In genomic region chr11:66744485-66745355, GRCh38 we compare ENCODE assay signal across 1 cellular context.
A peak's percentile ranks its signal among the peaks of the same experiment; 100 is the strongest.
TF ChIP-seq lines count a peak whose summit lies in the region.

No MANE protein-coding gene starts in this region.

TF ChIP-seq in K562, 482 proteins besides CTCF, POLR2A, EP300 and RAD21 (continued from another document and continues in another):
- TF ChIP-seq, protein P1, sequence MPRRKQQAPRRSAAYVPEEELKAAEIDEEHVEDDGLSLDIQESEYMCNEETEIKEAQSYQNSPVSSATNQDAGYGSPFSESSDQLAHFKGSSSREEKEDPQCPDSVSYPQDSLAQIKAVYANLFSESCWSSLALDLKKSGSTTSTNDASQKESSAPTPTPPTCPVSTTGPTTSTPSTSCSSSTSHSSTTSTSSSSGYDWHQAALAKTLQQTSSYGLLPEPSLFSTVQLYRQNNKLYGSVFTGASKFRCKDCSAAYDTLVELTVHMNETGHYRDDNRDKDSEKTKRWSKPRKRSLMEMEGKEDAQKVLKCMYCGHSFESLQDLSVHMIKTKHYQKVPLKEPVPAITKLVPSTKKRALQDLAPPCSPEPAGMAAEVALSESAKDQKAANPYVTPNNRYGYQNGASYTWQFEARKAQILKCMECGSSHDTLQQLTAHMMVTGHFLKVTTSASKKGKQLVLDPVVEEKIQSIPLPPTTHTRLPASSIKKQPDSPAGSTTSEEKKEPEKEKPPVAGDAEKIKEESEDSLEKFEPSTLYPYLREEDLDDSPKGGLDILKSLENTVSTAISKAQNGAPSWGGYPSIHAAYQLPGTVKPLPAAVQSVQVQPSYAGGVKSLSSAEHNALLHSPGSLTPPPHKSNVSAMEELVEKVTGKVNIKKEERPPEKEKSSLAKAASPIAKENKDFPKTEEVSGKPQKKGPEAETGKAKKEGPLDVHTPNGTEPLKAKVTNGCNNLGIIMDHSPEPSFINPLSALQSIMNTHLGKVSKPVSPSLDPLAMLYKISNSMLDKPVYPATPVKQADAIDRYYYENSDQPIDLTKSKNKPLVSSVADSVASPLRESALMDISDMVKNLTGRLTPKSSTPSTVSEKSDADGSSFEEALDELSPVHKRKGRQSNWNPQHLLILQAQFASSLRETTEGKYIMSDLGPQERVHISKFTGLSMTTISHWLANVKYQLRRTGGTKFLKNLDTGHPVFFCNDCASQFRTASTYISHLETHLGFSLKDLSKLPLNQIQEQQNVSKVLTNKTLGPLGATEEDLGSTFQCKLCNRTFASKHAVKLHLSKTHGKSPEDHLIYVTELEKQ (CRISPR knock-in tag; IDR thresholded peaks at IDR 0.05): no peak
- TF ChIP-seq ZNF79 (CRISPR knock-in tag; IDR thresholded peaks at IDR 0.05; ENCODE audit: low read depth) (no peak), ZFP36 (IDR thresholded peaks at IDR 0.05; ENCODE audit: low read depth, low read length, partially characterized antibody) (peak; percentile 37), GATAD2B (IDR thresholded peaks at IDR 0.05; ENCODE audit: borderline replicate concordance) (peak; percentile 94), CC2D1A (IDR thresholded peaks at IDR 0.05) (no peak), SMAD4 (CRISPR knock-in tag; conservative IDR thresholded peaks at IDR 0.05) (0 out of 2 replicates have a peak, but pooled peaks have one; percentile 10), ESRRA (IDR thresholded peaks at IDR 0.05; ENCODE audit: borderline replicate concordance, low read depth) (peak; percentile 55; the same call in 1 of the 2 replicates), CHAMP1 (IDR thresholded peaks at IDR 0.05) (no peak), ZBTB7A (IDR thresholded peaks at IDR 0.05; ENCODE audit: borderline replicate concordance, control insufficient read depth, low read depth, low read length) (peak; percentile 63; the same call in 1 of the 2 replicates), SP1 (CRISPR knock-in tag; IDR thresholded peaks at IDR 0.05) (no peak), ZNF316 (IDR thresholded peaks at IDR 0.05) (no peak), CTBP1 (IDR thresholded peaks at IDR 0.05; ENCODE audit: borderline replicate concordance) (peak; percentile 87; the same call in 1 of the 2 replicates), TGIF2 (CRISPR knock-in tag; IDR thresholded peaks at IDR 0.05) (no peak), POLR2G (IDR thresholded peaks at IDR 0.05; ENCODE audit: low read depth, low read length) (peak; percentile 92), MAZ (CRISPR knock-in tag; conservative IDR thresholded peaks at IDR 0.05 in 1 of 2, IDR thresholded peaks at IDR 0.05 in 1 of 2) (peak; percentile 21 to 42; a peak in 2 of 4 replicates), POLR2AphosphoS5 (IDR thresholded peaks at IDR 0.05; ENCODE audit: control insufficient read depth, insufficient read depth, low read depth, low read length) (peak; percentile 83), U2AF2 (optimal IDR thresholded peaks at IDR 0.05; ENCODE audit: low read depth, low read length) (no peak), ZBTB2 (IDR thresholded peaks at IDR 0.05) (no peak), ATF2 (CRISPR knock-in tag; IDR thresholded peaks at IDR 0.05) (no peak), ZNF778 (CRISPR knock-in tag; IDR thresholded peaks at IDR 0.05) (no peak), KLF1 (tag; IDR thresholded peaks at IDR 0.05) (peak; percentile 30; the same call in 1 of the 2 replicates), MNT (conservative IDR thresholded peaks at IDR 0.05) (0 out of 4 replicates have a peak, but pooled peaks of 1 of the 2 experiments have one; percentile 22), C11orf30 (IDR thresholded peaks at IDR 0.05; ENCODE audit: low read depth) (no peak), TBP (optimal IDR thresholded peaks at IDR 0.05; ENCODE audit: low read depth, low read length) (peak; percentile 68), POLR2H (tag; IDR thresholded peaks at IDR 0.05; ENCODE audit: low read depth) (peak; percentile 76), ATF7 (IDR thresholded peaks at IDR 0.05) (peak; percentile 69; the same call in 1 of the 2 replicates), RBM25 (IDR thresholded peaks at IDR 0.05; ENCODE audit: low read depth, low read length, severe bottlenecking) (peak; percentile 72), NRF1 (conservative IDR thresholded peaks at IDR 0.05 in 1 of 2, IDR thresholded peaks at IDR 0.05 in 1 of 2) (peak; percentile 94 to 95), HMGN3 (IDR thresholded peaks at IDR 0.05; ENCODE audit: borderline replicate concordance, extremely low read depth, insufficient read length, low read depth, low read length) (peak; percentile 76), SIX5 (IDR thresholded peaks at IDR 0.05; ENCODE audit: borderline replicate concordance in 1 of 2, insufficient read depth in 1 of 2, low read depth in 1 of 2, low read length in 2 of 2) (no peak), NR2C1 (IDR thresholded peaks at IDR 0.05) (no peak), NR2C1 (tag; IDR thresholded peaks at IDR 0.05) (no peak), NONO (IDR thresholded peaks at IDR 0.05; ENCODE audit: low read depth in 2 of 2, low read length in 1 of 2) (peak; percentile 20 to 56; a peak in 1 of 4 replicates), ZNF124 (CRISPR knock-in tag; IDR thresholded peaks at IDR 0.05) (no peak), CBFA2T3 (IDR thresholded peaks at IDR 0.05) (no peak)
- TF ChIP-seq, protein P2, sequence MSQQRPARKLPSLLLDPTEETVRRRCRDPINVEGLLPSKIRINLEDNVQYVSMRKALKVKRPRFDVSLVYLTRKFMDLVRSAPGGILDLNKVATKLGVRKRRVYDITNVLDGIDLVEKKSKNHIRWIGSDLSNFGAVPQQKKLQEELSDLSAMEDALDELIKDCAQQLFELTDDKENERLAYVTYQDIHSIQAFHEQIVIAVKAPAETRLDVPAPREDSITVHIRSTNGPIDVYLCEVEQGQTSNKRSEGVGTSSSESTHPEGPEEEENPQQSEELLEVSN (IDR thresholded peaks at IDR 0.05; ENCODE audit: borderline replicate concordance in 1 of 2, extremely low read depth in 1 of 2, insufficient read depth in 1 of 2, insufficient read length in 1 of 2, low read depth in 1 of 2, low read length in 1 of 2, poor library complexity in 1 of 2, severe bottlenecking in 1 of 2): peak; percentile 87 to 93
- TF ChIP-seq, protein P3, sequence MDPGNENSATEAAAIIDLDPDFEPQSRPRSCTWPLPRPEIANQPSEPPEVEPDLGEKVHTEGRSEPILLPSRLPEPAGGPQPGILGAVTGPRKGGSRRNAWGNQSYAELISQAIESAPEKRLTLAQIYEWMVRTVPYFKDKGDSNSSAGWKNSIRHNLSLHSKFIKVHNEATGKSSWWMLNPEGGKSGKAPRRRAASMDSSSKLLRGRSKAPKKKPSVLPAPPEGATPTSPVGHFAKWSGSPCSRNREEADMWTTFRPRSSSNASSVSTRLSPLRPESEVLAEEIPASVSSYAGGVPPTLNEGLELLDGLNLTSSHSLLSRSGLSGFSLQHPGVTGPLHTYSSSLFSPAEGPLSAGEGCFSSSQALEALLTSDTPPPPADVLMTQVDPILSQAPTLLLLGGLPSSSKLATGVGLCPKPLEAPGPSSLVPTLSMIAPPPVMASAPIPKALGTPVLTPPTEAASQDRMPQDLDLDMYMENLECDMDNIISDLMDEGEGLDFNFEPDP (CRISPR knock-in tag; IDR thresholded peaks at IDR 0.05): no peak
- TF ChIP-seq, protein P4, sequence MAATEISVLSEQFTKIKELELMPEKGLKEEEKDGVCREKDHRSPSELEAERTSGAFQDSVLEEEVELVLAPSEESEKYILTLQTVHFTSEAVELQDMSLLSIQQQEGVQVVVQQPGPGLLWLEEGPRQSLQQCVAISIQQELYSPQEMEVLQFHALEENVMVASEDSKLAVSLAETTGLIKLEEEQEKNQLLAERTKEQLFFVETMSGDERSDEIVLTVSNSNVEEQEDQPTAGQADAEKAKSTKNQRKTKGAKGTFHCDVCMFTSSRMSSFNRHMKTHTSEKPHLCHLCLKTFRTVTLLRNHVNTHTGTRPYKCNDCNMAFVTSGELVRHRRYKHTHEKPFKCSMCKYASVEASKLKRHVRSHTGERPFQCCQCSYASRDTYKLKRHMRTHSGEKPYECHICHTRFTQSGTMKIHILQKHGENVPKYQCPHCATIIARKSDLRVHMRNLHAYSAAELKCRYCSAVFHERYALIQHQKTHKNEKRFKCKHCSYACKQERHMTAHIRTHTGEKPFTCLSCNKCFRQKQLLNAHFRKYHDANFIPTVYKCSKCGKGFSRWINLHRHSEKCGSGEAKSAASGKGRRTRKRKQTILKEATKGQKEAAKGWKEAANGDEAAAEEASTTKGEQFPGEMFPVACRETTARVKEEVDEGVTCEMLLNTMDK (IDR thresholded peaks at IDR 0.05; ENCODE audit: borderline replicate concordance, insufficient read depth, low read depth, low read length, poor library complexity, severe bottlenecking): peak; percentile 41
